ENCODE assay signal across 9 cellular contexts in the genomic region with DNA sequence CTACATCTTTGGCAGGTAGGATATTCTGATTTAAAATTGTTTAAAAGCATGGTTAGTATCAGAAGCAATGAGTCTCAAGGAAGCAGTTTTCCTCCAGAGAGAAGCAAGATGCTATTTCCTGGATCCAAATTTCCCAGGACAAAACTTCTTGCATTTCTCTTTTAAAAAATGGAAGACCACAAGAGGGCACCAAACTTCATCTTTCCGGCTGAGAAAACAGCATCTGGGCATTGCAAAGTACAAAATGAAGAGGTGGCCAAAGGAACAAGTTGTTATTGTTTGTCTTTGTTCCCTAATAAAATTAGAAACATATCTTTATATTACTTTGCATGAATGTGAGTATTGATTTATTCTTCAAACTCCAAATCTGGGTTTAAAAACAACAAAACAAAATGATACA.
A peak's percentile ranks its signal among the peaks of the same experiment; 100 is the strongest.
DNase-seq lines count a peak whose midpoint lies in the region; ATAC-seq and TF ChIP-seq lines count a peak whose summit lies in the region.
"Had no signal": no experiment of that assay in that cellular context is flagged by ENCODE, and none has a peak within 500 bp of the region (broad histone marks: within the 10 kb centered on the region; RNA-seq: fewer than 3 reads in every experiment).

No MANE protein-coding gene starts in this region.

- no peaks in the 10 kb centered on the region for H3K79me2 ChIP-seq in HCT116 (ENCODE audit: insufficient read depth, low read length)
- no peaks in the 10 kb centered on the region for H3K79me2 ChIP-seq in trophoblast cell (ENCODE audit: control insufficient read depth, insufficient read depth, low read length, poor library complexity)

- TF ChIP-seq CTCF in Caco-2 (IDR thresholded peaks at IDR 0.05; ENCODE audit: insufficient read depth in 1 of 2, low read depth in 1 of 2, low read length in 1 of 2, severe bottlenecking in 1 of 2, unreplicated experiment in 1 of 2) (peak; percentile 63 to 65), HCT116 (IDR thresholded peaks at IDR 0.05 in 2 of 3, conservative IDR thresholded peaks at IDR 0.05 in 1 of 3; ENCODE audit: borderline replicate concordance in 1 of 3, insufficient read depth in 1 of 3, low read depth in 2 of 3, low read length in 2 of 3) (peak; percentile 46 to 69 (median 46); a peak in 5 of 6 replicates), fibroblast of villous mesenchyme (IDR thresholded peaks at IDR 0.05; ENCODE audit: insufficient read depth, low read depth, low read length) (peak; percentile 58)

- H3K36me3 ChIP-seq in Caco-2 (ENCODE audit: control insufficient read depth, insufficient read depth, low read length) (no peaks in the 10 kb centered on the region), HCT116 (ENCODE audit: control insufficient read depth in 1 of 2, insufficient read depth in 2 of 2, low read length in 2 of 2) (no peaks in the 10 kb centered on the region), trophoblast cell (ENCODE audit: control insufficient read depth in 1 of 2, insufficient read depth in 2 of 2, low read length in 2 of 2) (no peaks in the 10 kb centered on the region)
- H3K36me3 ChIP-seq: neutrophil had no signal

- H3K4me3 Mint-ChIP-seq in Caco-2 (ENCODE audit: unreplicated experiment), result no peak overlapping the region

- H4K20me1 ChIP-seq in HCT116 (ENCODE audit: insufficient read depth), result no peaks in the 10 kb centered on the region

- H3K79me1 ChIP-seq in trophoblast cell (ENCODE audit: low read length), result no peaks in the 10 kb centered on the region

- no peak overlapping the region for H3K18ac ChIP-seq in trophoblast cell (ENCODE audit: low read length)

- H2BK5ac ChIP-seq in trophoblast cell (ENCODE audit: low read depth, low read length, poor library complexity), result no peak overlapping the region

- intact Hi-C loops in Caco-2 (cut with micrococcal nuclease; ENCODE audit: unreplicated experiment) (loop anchor here (1.0 to 5.0 kb wide), 4 partner anchors 58 to 272 kb away; no protein-coding TSS in a partner anchor), HCT116 (cut with micrococcal nuclease) (loop anchor here (1.0 to 10.0 kb wide), 2 partner anchors 228 to 412 kb away; no protein-coding TSS in a partner anchor)

- WGBS in trophoblast cell (ENCODE audit: extremely low coverage, insufficient coverage, insufficient read length), result no CpG with 5 or more reads among the region's 1 CpG

- no peak overlapping the region for H3K9ac ChIP-seq in HCT116 (ENCODE audit: low read length)
- H3K9ac ChIP-seq in trophoblast cell (ENCODE audit: low read length), result no peak overlapping the region

- H3K9me3 ChIP-seq in Caco-2 (no peaks in the 10 kb centered on the region), HCT116 (ENCODE audit: control insufficient read depth in 1 of 2, insufficient read depth in 1 of 2, low read depth in 1 of 2, low read length in 2 of 2) (no peaks in the 10 kb centered on the region), trophoblast cell (ENCODE audit: insufficient read depth, low read depth, low read length) (no peaks in the 10 kb centered on the region)
- H3K9me3 ChIP-seq: neutrophil had no signal

- TF ChIP-seq RAD21 in HCT116 (IDR thresholded peaks at IDR 0.05; ENCODE audit: low read depth), result peak; percentile 77

- peaks cover 4% of the 10 kb centered on the region for H3K9me3 Mint-ChIP-seq in Caco-2 (ENCODE audit: unreplicated experiment)

- H4K8ac ChIP-seq in trophoblast cell (ENCODE audit: low read depth, low read length), result no peak overlapping the region

- no peak overlapping the region for H2AK5ac ChIP-seq in trophoblast cell (ENCODE audit: low read length)

- H2BK120ac ChIP-seq in trophoblast cell (ENCODE audit: insufficient read depth, low read length, poor library complexity), result no peak overlapping the region

- H3K9me2 ChIP-seq in HCT116 (ENCODE audit: insufficient read depth), result no peaks in the 10 kb centered on the region

- CTCF ChIA-PET in Caco-2 (lab: Charles Lee) (no interaction called here), HCT116 (lab: Charles Lee) (no interaction called here)

- RAD21 ChIA-PET in HCT116 (lab: Charles Lee; ENCODE audit: low non-redundant PET in 1 of 2, low total read pairs in 2 of 2, uncharacterized antibody in 2 of 2, unreplicated experiment in 2 of 2), result no interaction called here

- TF ChIP-seq POLR2A in HCT116 (IDR thresholded peaks at IDR 0.05; ENCODE audit: borderline replicate concordance, extremely low read depth, insufficient read depth, insufficient read length), result no peak

- H2BK12ac ChIP-seq in trophoblast cell (ENCODE audit: low read length), result no peak overlapping the region

- no peak overlapping the region for H4K91ac ChIP-seq in trophoblast cell (ENCODE audit: low read depth, low read length)

- POLR2A ChIA-PET in Caco-2 (lab: Charles Lee) (no interaction called here), HCT116 (lab: Charles Lee) (no interaction called here)

- no peaks in the 10 kb centered on the region for H3K27me3 Mint-ChIP-seq in Caco-2 (ENCODE audit: insufficient read depth, unreplicated experiment)

- peak in 1 of 2 experiments; percentile 72 for DNase-seq in Caco-2
- DNase-seq in HCT116 (ENCODE audit: low read depth, low spot score), result peak; percentile 32
- peak; percentile 62 for DNase-seq in RKO (ENCODE audit: low spot score)
- DNase-seq in fibroblast of villous mesenchyme (ENCODE audit: low read depth), result peak; percentile 65
- peak; percentile 22 to 85 for DNase-seq in trophoblast cell
- DNase-seq in activated CD4-positive, alpha-beta T cell treated with anti-CD3 and anti-CD28 coated beads, Interleukin-2, amount 50 U/mL, for 1 hour, result no peak
- DNase-seq in stimulated activated CD4-positive, alpha-beta T cell treated with anti-CD3 and anti-CD28 coated beads, Interleukin-15, amount 100 ng/mL, for 24 hours, result no peak

- H3K4ac ChIP-seq in trophoblast cell (ENCODE audit: low read depth, low read length), result no peak overlapping the region

- H3K14ac ChIP-seq in trophoblast cell (ENCODE audit: low read length), result no peak overlapping the region

- no peaks in the 10 kb centered on the region for H3K27me3 ChIP-seq in Caco-2 (replicated peaks; ENCODE audit: control insufficient read depth, insufficient read depth, low read length)
- H3K27me3 ChIP-seq in HCT116 (ENCODE audit: insufficient read depth, low read length), result no peaks in the 10 kb centered on the region
- H3K27me3 ChIP-seq in trophoblast cell (ENCODE audit: insufficient read depth, low read length), result no peaks in the 10 kb centered on the region
- H3K27me3 ChIP-seq: neutrophil had no signal

- H2AFZ ChIP-seq in HCT116 (ENCODE audit: low read depth, low read length, poor library complexity, severe bottlenecking), result no peak overlapping the region
- no peak overlapping the region for H2AFZ ChIP-seq in trophoblast cell (ENCODE audit: insufficient read depth, low read length, poor library complexity)

- H3K36me3 Mint-ChIP-seq in Caco-2 (ENCODE audit: insufficient read depth, unreplicated experiment), result no peaks in the 10 kb centered on the region

- H3K4me3 ChIP-seq in Caco-2 (ENCODE audit: low read depth, low read length), result no peak overlapping the region
- H3K4me3 ChIP-seq in HCT116 (replicated peaks in 1 of 2; ENCODE audit: low read depth in 1 of 2, low read length in 2 of 2), result no peak overlapping the region
- H3K4me3 ChIP-seq in fibroblast of villous mesenchyme (ENCODE audit: low read depth, low read length), result no peak overlapping the region
- H3K4me3 ChIP-seq in trophoblast cell (ENCODE audit: low read depth, low read length), result no peak overlapping the region

- H3K23ac ChIP-seq in trophoblast cell (ENCODE audit: low read length), result no peak overlapping the region

- H3K4me1 ChIP-seq in Caco-2, result peaks cover 32% of the 10 kb centered on the region
- H3K4me1 ChIP-seq in HCT116 (ENCODE audit: control insufficient read depth in 1 of 2, insufficient read depth in 2 of 2, low read length in 2 of 2), result no peaks in the 10 kb centered on the region; a peak in 1 of 4 replicates
- H3K4me1 ChIP-seq in trophoblast cell (ENCODE audit: control insufficient read depth in 1 of 2, insufficient read depth in 2 of 2, low read length in 2 of 2), result peaks cover 0 to 2% of the 10 kb centered on the region in 2 experiments

- no peak overlapping the region for H3K27ac Mint-ChIP-seq in Caco-2 (ENCODE audit: unreplicated experiment)

- BruUV-seq in Caco-2 (replicated peaks; lab: Mats Ljungman, UMichigan), result no TSS peak
- BruUV-seq in HCT116 (replicated peaks; lab: Mats Ljungman, UMichigan), result no TSS peak

- ATAC-seq in HCT116 (peak; percentile 47), GM18870 (IDR thresholded peaks at IDR 0.05; ENCODE audit: unreplicated experiment) (no peak)

- H3K4me1 Mint-ChIP-seq in Caco-2 (ENCODE audit: low read depth, unreplicated experiment), result peaks cover 36% of the 10 kb centered on the region

- H3K27ac ChIP-seq in HCT116 (ENCODE audit: low read depth, low read length) (no peak overlapping the region), trophoblast cell (ENCODE audit: low read depth, low read length) (no peak overlapping the region)
- H3K27ac ChIP-seq: neutrophil had no signal

- H4K12ac ChIP-seq in trophoblast cell (ENCODE audit: low read depth, low read length), result no peak overlapping the region

- H3K4me2 ChIP-seq in HCT116 (ENCODE audit: low read length), result no peak overlapping the region
- no peak overlapping the region for H3K4me2 ChIP-seq in trophoblast cell (ENCODE audit: low read length)

TF ChIP-seq in HCT116, 20 proteins besides CTCF, POLR2A, EP300 and RAD21 (continues in another document):
- TF ChIP-seq MAX (IDR thresholded peaks at IDR 0.05) (no peak), JUND (IDR thresholded peaks at IDR 0.05) (no peak), CEBPB (IDR thresholded peaks at IDR 0.05; ENCODE audit: low read depth) (no peak), EZH2phosphoT487 (IDR thresholded peaks at IDR 0.05; ENCODE audit: borderline replicate concordance) (no peak), ZBTB33 (IDR thresholded peaks at IDR 0.05; ENCODE audit: extremely low read depth, insufficient replicate concordance, low read length) (no peak)

Comparison
In these comparisons a context has a peak if more than half of its experiments do, and no peak if none do; other contexts are left out.
1. DNase-seq: peak in HCT116 (single experiment), RKO (single experiment), fibroblast of villous mesenchyme (single experiment) and trophoblast cell (2 of 2); none in activated CD4-positive, alpha-beta T cell treated with anti-CD3 and anti-CD28 coated beads, Interleukin-2, amount 50 U/mL, for 1 hour (single experiment) and stimulated activated CD4-positive, alpha-beta T cell treated with anti-CD3 and anti-CD28 coated beads, Interleukin-15, amount 100 ng/mL, for 24 hours (single experiment).
2. Peak in every context shown above with its lines, with median percentiles within 50 percentile points of each other: CTCF ChIP-seq.